In genomic region chr4:1040344-1041146, GRCh38 we compare ENCODE assay signal across 23 cellular contexts. TPM values are rescaled to one million over a fixed set of nuclear protein-coding genes. Genes with fewer than 3 reads are reported as not detected.
DNase-seq lines count a peak whose midpoint lies in the region; ATAC-seq, FAIRE-seq and TF ChIP-seq lines count a peak whose summit lies in the region.
"Had no signal": no experiment of that assay in that cellular context is flagged by ENCODE, and none has a peak within 500 bp of the region (broad histone marks: within the 10 kb centered on the region; RNA-seq: fewer than 3 reads in every experiment).

No MANE protein-coding gene starts in this region.

- H3K9me3 ChIP-seq in left ventricle myocardium inferior (replicated peaks) (no peaks in the 10 kb centered on the region), kidney (ENCODE audit: control insufficient read depth in 1 of 2, low read length in 2 of 2) (no peaks in the 10 kb centered on the region), tibial artery (no peaks in the 10 kb centered on the region)
- H3K9me3 ChIP-seq: spleen had no signal

- FAIRE-seq in kidney (lab: Jason Lieb, UNC), result no peak
- FAIRE-seq: G401.6 had no signal

- TF ChIP-seq CTCF in left ventricle myocardium inferior (IDR thresholded peaks at IDR 0.05; ENCODE audit: borderline replicate concordance), result no peak
- no peak for TF ChIP-seq CTCF in VCaP (conservative IDR thresholded peaks at IDR 0.05)
- TF ChIP-seq CTCF in kidney (IDR thresholded peaks at IDR 0.05; ENCODE audit: borderline replicate concordance, extremely low read depth, insufficient read depth), result no peak
- TF ChIP-seq CTCF in tibial artery (IDR thresholded peaks at IDR 0.05), result no peak

- DNase-seq in left ventricle myocardium superior (peak; percentile 24), left ventricle myocardium inferior (no peak), kidney (peak; percentile 72), tibial artery (no peak), 8988T (no peak), MV-4-11 (lab: John Stamatoyannopoulos, UW) (no peak)
- DNase-seq: ACHN; activated CD4-positive, CD25-positive, alpha-beta regulatory T cell treated with anti-CD3 and anti-CD28 coated beads, Interleukin-2, amount 50 U/mL, for 72 hours; activated naive CD4-positive, alpha-beta T cell treated with anti-CD3 and anti-CD28 coated beads, Interleukin-2, amount 10 ng/mL, durations not matched to agents 7 days and 5 days; activated T-cell treated with anti-CD3 and anti-CD28 coated beads, Interleukin-2, amount 50 U/mL, for 48 hours; CD4-positive, CD25-positive, alpha-beta regulatory T cell; DMS153; effector CD8-positive, alpha-beta T cell; left colon; NCI-H510A; NK-92 treated with Interleukin-12 subunit alpha and Interleukin-12 subunit beta, amount 100 ng/mL, for 24 hours; spleen; T1000 had no signal

- H3K4me3 ChIP-seq in left ventricle myocardium inferior (no peak overlapping the region), kidney (ENCODE audit: low read length in 2 of 2) (no peak overlapping the region), tibial artery (no peak overlapping the region)
- H3K4me3 ChIP-seq: spleen had no signal

- intact Hi-C loops in left ventricle myocardium superior (cut with micrococcal nuclease), result no loop called here
- intact Hi-C loops in left ventricle myocardium inferior (cut with micrococcal nuclease), result no loop called here
- intact Hi-C loops in kidney (cut with DNase I), result no loop called here
- intact Hi-C loops in tibial artery (cut with DNase I; ENCODE audit: low total_unique reads), result no loop called here

- ATAC-seq in left ventricle myocardium superior, result no peak
- ATAC-seq in GM19452 (IDR thresholded peaks at IDR 0.05; ENCODE audit: unreplicated experiment), result no peak

- peaks cover 60% of the 10 kb centered on the region for H3K27me3 ChIP-seq in left ventricle myocardium inferior (ENCODE audit: low read depth)
- H3K27me3 ChIP-seq in tibial artery, result peaks cover 0 to 11% of the 10 kb centered on the region in 2 donors

- H3K27ac ChIP-seq in left ventricle myocardium inferior (replicated peaks) (no peak overlapping the region), VCaP (peak overlapping the region; percentile 69), kidney (ENCODE audit: low read depth in 2 of 2, low read length in 2 of 2) (no peak overlapping the region), tibial artery (peak overlapping the region; percentile 45 to 66)
- H3K27ac ChIP-seq: spleen had no signal

- peaks cover 19% of the 10 kb centered on the region for H3K4me1 ChIP-seq in left ventricle myocardium inferior
- H3K4me1 ChIP-seq in kidney (ENCODE audit: control insufficient read depth in 1 of 2, insufficient read depth in 1 of 2, low read depth in 1 of 2, low read length in 2 of 2), result peaks cover 0 to 10% of the 10 kb centered on the region in 2 donors
- peaks cover 13 to 74% (median 61%) of the 10 kb centered on the region in 4 donors for H3K4me1 ChIP-seq in tibial artery

- H3K36me3 ChIP-seq in left ventricle myocardium inferior, result no peaks in the 10 kb centered on the region
- no peaks in the 10 kb centered on the region for H3K36me3 ChIP-seq in kidney (ENCODE audit: control insufficient read depth in 1 of 2, insufficient read depth in 2 of 2, low read length in 2 of 2)
- H3K36me3 ChIP-seq in tibial artery, result no peaks in the 10 kb centered on the region
- H3K36me3 ChIP-seq: spleen had no signal

- H3K9ac ChIP-seq in kidney (ENCODE audit: low read length in 2 of 2), result no peak overlapping the region

RNA-seq across cellular contexts. Expression of gene FGFRL1, which starts 29.1 kb away (rescaled TPM):
- total RNA-seq in left ventricle myocardium superior (26.6 TPM), left ventricle myocardium inferior (22.4 TPM), kidney (25.5 TPM)
- polyA plus RNA-seq in kidney (ENCODE audit: insufficient read depth, low read depth, low replicate concordance), result 22.0 TPM

RNA-seq across cellular contexts. Expression of gene SLC26A1, which starts 47.3 kb away (rescaled TPM):
- total RNA-seq in left ventricle myocardium superior, result not detected
- total RNA-seq in left ventricle myocardium inferior, result not detected
- total RNA-seq in kidney, result 2.9 TPM
- 10.2 TPM for polyA plus RNA-seq in kidney (ENCODE audit: insufficient read depth, low read depth, low replicate concordance)
- total RNA-seq: activated CD8-positive, alpha-beta memory T cell treated with anti-CD3 and anti-CD28 coated beads for 36 hours; RPMI7951 had no signal

RNA-seq across cellular contexts. Expression of gene IDUA, which starts 53.7 kb away (rescaled TPM):
- total RNA-seq in left ventricle myocardium superior (8.7 TPM), left ventricle myocardium inferior (9.0 TPM), kidney (58.5 TPM)
- polyA plus RNA-seq in kidney (ENCODE audit: insufficient read depth, low read depth, low replicate concordance), result 11.9 TPM

Comparison
In these comparisons a context has a peak if more than half of its experiments do, and no peak if none do; other contexts are left out.
1. DNase-seq: peak in left ventricle myocardium superior (single experiment) and kidney (single experiment); none in left ventricle myocardium inferior (single experiment), tibial artery (0 of 2), 8988T (single experiment) and MV-4-11 (single experiment).
2. H3K27ac ChIP-seq: peak in VCaP (single experiment) and tibial artery (2 of 2); none in left ventricle myocardium inferior (single experiment) and kidney (0 of 2).